In genomic region chr1:168396940-168397680, GRCh38 we compare ENCODE assay signal across 14 cellular contexts.
"Had no signal": no experiment of that assay in that cellular context is flagged by ENCODE, and none has a peak within 500 bp of the region (broad histone marks: within the 10 kb centered on the region; RNA-seq: fewer than 3 reads in every experiment).

No MANE protein-coding gene starts in this region.

- H3K9me3 Mint-ChIP-seq: activated B cell treated with CpG ODN at 0.5 μM for 24 hours; activated T-cell treated with anti-CD3 and anti-CD28 coated beads, Interleukin-2, amount 50 U/mL, for 4 hours; stimulated activated naive CD8-positive, alpha-beta T cell treated with anti-CD3 and anti-CD28 coated beads, Interleukin-15, amount 100 ng/mL, for 72 hours had no signal

- DNase-seq: activated B cell treated with CpG ODN at 0.5 μM for 24 hours; activated CD4-positive, alpha-beta T cell treated with anti-CD3 and anti-CD28 coated beads, Interleukin-2, amount 50 U/mL, for 1 hour; activated gamma-delta T cell; activated T-cell treated with anti-CD3 and anti-CD28 coated beads, Interleukin-2, amount 50 U/mL, for 4 hours; brain microvascular endothelial cell; cerebellar nuclear complex; dermis blood vessel endothelial cell; kidney glomerular epithelial cell; stimulated activated CD4-positive, alpha-beta T cell treated with anti-CD3 and anti-CD28 coated beads, Interleukin-15, amount 100 ng/mL, for 24 hours; stimulated activated CD4-positive, alpha-beta T cell treated with anti-CD3 and anti-CD28 coated beads, Interleukin-4, amount 100 ng/mL, for 4 hours; stimulated activated naive CD8-positive, alpha-beta T cell treated with anti-CD3 and anti-CD28 coated beads, Interleukin-15, amount 100 ng/mL, for 72 hours; testis had no signal

- H3K4me3 Mint-ChIP-seq: activated B cell treated with CpG ODN at 0.5 μM for 24 hours; activated naive CD8-positive, alpha-beta T cell; activated T-cell treated with anti-CD3 and anti-CD28 coated beads, Interleukin-2, amount 50 U/mL, for 4 hours; stimulated activated naive CD8-positive, alpha-beta T cell treated with anti-CD3 and anti-CD28 coated beads, Interleukin-15, amount 100 ng/mL, for 72 hours had no signal

- H3K36me3 ChIP-seq: brain microvascular endothelial cell had no signal

- ATAC-seq: activated T-cell treated with anti-CD3 and anti-CD28 coated beads, Interleukin-2, amount 50 U/mL, for 4 hours; stimulated activated naive CD8-positive, alpha-beta T cell treated with anti-CD3 and anti-CD28 coated beads, Interleukin-15, amount 100 ng/mL, for 72 hours had no signal

- H3K27me3 ChIP-seq: brain microvascular endothelial cell, testis had no signal

- H3K4me1 Mint-ChIP-seq: activated B cell treated with CpG ODN at 0.5 μM for 24 hours had no signal

- H3K27ac Mint-ChIP-seq: activated B cell treated with CpG ODN at 0.5 μM for 24 hours; activated naive CD8-positive, alpha-beta T cell; stimulated activated naive CD8-positive, alpha-beta T cell treated with anti-CD3 and anti-CD28 coated beads, Interleukin-15, amount 100 ng/mL, for 72 hours had no signal

- H3K4me1 ChIP-seq: parathyroid adenoma had no signal

- H3K27ac ChIP-seq: brain microvascular endothelial cell, parathyroid adenoma, testis had no signal

- H3K9me3 ChIP-seq: testis had no signal

- H3K4me3 ChIP-seq: testis had no signal

- H3K27me3 Mint-ChIP-seq: activated naive CD8-positive, alpha-beta T cell had no signal
